ENCODE assay signal across 16 cellular contexts in the genomic region with DNA sequence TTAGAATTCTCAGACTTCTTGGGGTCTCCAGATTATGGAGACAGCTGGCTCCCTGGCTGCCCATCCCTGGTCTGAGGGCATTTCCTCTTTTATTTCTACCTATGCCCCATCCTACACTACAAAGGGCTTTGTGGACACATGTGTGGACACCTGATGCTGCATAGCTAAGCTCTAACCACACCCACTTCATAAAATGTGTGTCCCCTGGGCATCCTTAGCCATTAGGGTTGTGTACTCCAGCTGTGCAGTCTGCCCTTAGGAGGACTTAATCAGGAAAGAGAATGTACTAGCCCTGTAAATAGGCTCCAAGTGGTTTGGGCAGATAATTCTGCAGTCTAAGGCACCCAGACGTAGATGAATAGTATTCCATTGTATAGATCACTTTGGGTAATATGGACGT. TPM values are rescaled to one million over a fixed set of nuclear protein-coding genes. Genes with fewer than 3 reads are reported as not detected.
A peak's percentile ranks its signal among the peaks of the same experiment; 100 is the strongest.
DNase-seq lines count a peak whose midpoint lies in the region; ATAC-seq, FAIRE-seq and TF ChIP-seq lines count a peak whose summit lies in the region.
"Had no signal": no experiment of that assay in that cellular context is flagged by ENCODE, and none has a peak within 500 bp of the region (broad histone marks: within the 10 kb centered on the region; RNA-seq: fewer than 3 reads in every experiment).

No MANE protein-coding gene starts in this region.

- POLR2A ChIA-PET in HEK293 (lab: Yijun Ruan, JAX): no interaction called here
- POLR2A ChIA-PET in H1 (lab: Charles Lee; ENCODE audit: partially characterized antibody): no interaction called here

- no peak overlapping the region for H3K4me2 ChIP-seq in H1 (ENCODE audit: insufficient read depth in 1 of 2, low read depth in 2 of 2, low read length in 2 of 2)

- no peak for TF ChIP-seq POLR2A in H1 (IDR thresholded peaks at IDR 0.05; ENCODE audit: control extremely low read depth in 1 of 2, low read depth in 2 of 2, low read length in 2 of 2)

- H4K91ac ChIP-seq in H1 (replicated peaks; ENCODE audit: insufficient read length, low read length): no peak overlapping the region

- H3K56ac ChIP-seq in H1 (replicated peaks; ENCODE audit: insufficient read length, low read depth, low read length): no peak overlapping the region

- H3K9me3 ChIP-seq in HEK293 (ENCODE audit: control insufficient read depth, insufficient read depth, low read depth, low read length) (no peaks in the 10 kb centered on the region), H1 (ENCODE audit: insufficient read depth in 2 of 2, low read depth in 1 of 2, low read length in 1 of 2) (no peaks in the 10 kb centered on the region), colonic mucosa (no peaks in the 10 kb centered on the region)

- H2AFZ ChIP-seq in H1 (ENCODE audit: low read length): no peak overlapping the region

- no peak overlapping the region for H3K27ac Mint-ChIP-seq in stimulated activated naive CD8-positive, alpha-beta T cell treated with anti-CD3 and anti-CD28 coated beads, Interleukin-15, amount 100 ng/mL, for 72 hours
- H3K27ac Mint-ChIP-seq: B cell; CD4-positive, CD25-positive, alpha-beta regulatory T cell had no signal

- H3K36me3 ChIP-seq in HEK293 (ENCODE audit: control insufficient read depth in 2 of 2, insufficient read depth in 1 of 2, low read length in 2 of 2): no peaks in the 10 kb centered on the region
- no peaks in the 10 kb centered on the region for H3K36me3 ChIP-seq in H1 (ENCODE audit: control insufficient read depth in 2 of 4, insufficient read depth in 4 of 4, low read length in 3 of 4)
- no peaks in the 10 kb centered on the region for H3K36me3 ChIP-seq in colonic mucosa

- peak overlapping the region; percentile 5 for H3K14ac ChIP-seq in H1 (ENCODE audit: insufficient read length)

- no peak overlapping the region for H2BK5ac ChIP-seq in H1 (ENCODE audit: low read depth, low read length)

- peak; percentile 47 for DNase-seq in DMS153 treated with DMSO at 0.1 percent for 48 hours (lab: John Stamatoyannopoulos, UW; ENCODE audit: unreplicated experiment)
- peak; percentile 94 for DNase-seq in NCI-H69 (lab: John Stamatoyannopoulos, UW)
- no peak for DNase-seq in H1 (ENCODE audit: low read depth in 1 of 2, low spot score in 2 of 2)
- DNase-seq in stimulated activated naive CD8-positive, alpha-beta T cell treated with anti-CD3 and anti-CD28 coated beads, Interleukin-15, amount 100 ng/mL, for 72 hours: no peak
- no peak for DNase-seq in activated CD4-positive, alpha-beta T cell treated with anti-CD3 and anti-CD28 coated beads for 1 hour
- DNase-seq in colonic mucosa: no peak
- DNase-seq: CD4-positive, CD25-positive, alpha-beta regulatory T cell; DMS79 treated with DMSO at 0.1 percent for 48 hours; KG1; NCI-H1048; NCI-H1694 treated with DMSO at 0.1 percent for 48 hours; SW 1271; T-helper 9 cell had no signal

- no peaks in the 10 kb centered on the region for H3K9me3 Mint-ChIP-seq in stimulated activated naive CD8-positive, alpha-beta T cell treated with anti-CD3 and anti-CD28 coated beads, Interleukin-15, amount 100 ng/mL, for 72 hours
- H3K9me3 Mint-ChIP-seq: CD4-positive, CD25-positive, alpha-beta regulatory T cell had no signal

- no peak overlapping the region for H3K23ac ChIP-seq in H1 (ENCODE audit: insufficient read length)

- no peaks in the 10 kb centered on the region for H3K79me1 ChIP-seq in H1 (ENCODE audit: low read depth, low read length)

- H3K27ac ChIP-seq in HEK293 (ENCODE audit: extremely low read depth, low read depth, low read length): no peak overlapping the region
- no peak overlapping the region for H3K27ac ChIP-seq in H1 (ENCODE audit: low read depth, low read length)
- no peak overlapping the region for H3K27ac ChIP-seq in colonic mucosa

- intact Hi-C loops in colonic mucosa (cut with DNase I): no loop called here

- H3K9ac ChIP-seq in H1 (replicated peaks in 1 of 4; ENCODE audit: extremely low read depth in 1 of 4, low read depth in 3 of 4, low read length in 3 of 4) (no peak overlapping the region), colonic mucosa (ENCODE audit: low read depth in 2 of 2, low read length in 2 of 2) (no peak overlapping the region)

- no peak overlapping the region for H3K4me3 ChIP-seq in HEK293 (ENCODE audit: low read depth, low read length)
- H3K4me3 ChIP-seq in H1 (ENCODE audit: extremely low read depth in 1 of 4, insufficient read depth in 2 of 4, low read depth in 3 of 4, low read length in 4 of 4): no peak overlapping the region
- H3K4me3 ChIP-seq in colonic mucosa: no peak overlapping the region

- H3K4me1 ChIP-seq in HEK293 (ENCODE audit: control insufficient read depth, insufficient read depth, low read length) (no peaks in the 10 kb centered on the region), H1 (replicated peaks in 1 of 4; ENCODE audit: control insufficient read depth in 3 of 4, insufficient read depth in 4 of 4, low read length in 3 of 4) (no peaks in the 10 kb centered on the region), colonic mucosa (no peaks in the 10 kb centered on the region)

- no peak overlapping the region for H3K18ac ChIP-seq in H1 (ENCODE audit: extremely low read depth, low read length)

- TF ChIP-seq EP300 in H1 (IDR thresholded peaks at IDR 0.05; ENCODE audit: borderline replicate concordance in 1 of 2, low read depth in 2 of 2, low read length in 2 of 2): no peak

- no peak overlapping the region for H2BK12ac ChIP-seq in H1 (ENCODE audit: low read depth, low read length)

- no peak for TF ChIP-seq CTCF in HEK293 (tag by site-specific recombination; IDR thresholded peaks at IDR 0.05)
- TF ChIP-seq CTCF in H1 (IDR thresholded peaks at IDR 0.05; ENCODE audit: control extremely low read depth in 1 of 3, insufficient read depth in 1 of 3, low read depth in 1 of 3, low read length in 3 of 3): no peak
- TF ChIP-seq CTCF in colonic mucosa (IDR thresholded peaks at IDR 0.05): no peak

- TF ChIP-seq RAD21 in H1 (IDR thresholded peaks at IDR 0.05 in 1 of 2, conservative IDR thresholded peaks at IDR 0.05 in 1 of 2; ENCODE audit: low read depth in 2 of 2, low read length in 2 of 2): no peak

- H4K5ac ChIP-seq in H1 (ENCODE audit: insufficient read length, low read depth, low read length): no peak overlapping the region

- no peaks in the 10 kb centered on the region for H3K79me2 ChIP-seq in H1 (ENCODE audit: control insufficient read depth in 1 of 2, insufficient read depth in 2 of 2, low read length in 2 of 2)

- ATAC-seq in stimulated activated naive CD8-positive, alpha-beta T cell treated with anti-CD3 and anti-CD28 coated beads, Interleukin-15, amount 100 ng/mL, for 72 hours: no peak

- H3K27me3 ChIP-seq in H1 (replicated peaks in 1 of 4; ENCODE audit: control insufficient read depth in 3 of 4, extremely low read depth in 1 of 4, insufficient read depth in 3 of 4, low read length in 3 of 4): no peaks in the 10 kb centered on the region
- H3K27me3 ChIP-seq in colonic mucosa: no peaks in the 10 kb centered on the region

- H2AK5ac ChIP-seq in H1 (ENCODE audit: low read depth, low read length): no peak overlapping the region

- peaks cover 64% of the 10 kb centered on the region for H3K4me1 Mint-ChIP-seq in stimulated activated naive CD8-positive, alpha-beta T cell treated with anti-CD3 and anti-CD28 coated beads, Interleukin-15, amount 100 ng/mL, for 72 hours

- no peak overlapping the region for H3K4me3 Mint-ChIP-seq in stimulated activated naive CD8-positive, alpha-beta T cell treated with anti-CD3 and anti-CD28 coated beads, Interleukin-15, amount 100 ng/mL, for 72 hours
- H3K4me3 Mint-ChIP-seq: B cell had no signal

- H3K23me2 ChIP-seq in H1 (ENCODE audit: low read depth, low read length): no peaks in the 10 kb centered on the region

- H2BK120ac ChIP-seq in H1 (replicated peaks; ENCODE audit: low read depth, low read length): no peak overlapping the region

- H2BK20ac ChIP-seq in H1 (ENCODE audit: low read length): no peak overlapping the region

- FAIRE-seq in H1 (lab: Jason Lieb, UNC): no peak
- FAIRE-seq: GM18507 had no signal

- H4K8ac ChIP-seq in H1 (ENCODE audit: extremely low read depth, insufficient read depth, low read length): no peak overlapping the region

- CTCF ChIA-PET in HEK293 (lab: Yijun Ruan, JAX) (interaction anchor here (1.2 kb wide), 1 partner anchor 128 kb away, joined by 3 read pairs; no protein-coding TSS in a partner anchor), H1 (lab: Charles Lee; ENCODE audit: partially characterized antibody) (interaction anchor here (1.0 to 2.5 kb wide), 8 partner anchors 15 to 163 kb away, joined by 3 to 23 read pairs (median 4); no protein-coding TSS in a partner anchor)

- H4K20me1 ChIP-seq in H1 (replicated peaks in 1 of 2; ENCODE audit: control insufficient read depth in 1 of 2, insufficient read depth in 2 of 2, low read length in 2 of 2): no peaks in the 10 kb centered on the region

- WGBS in H1 (ENCODE audit: extremely low coverage in 1 of 2, insufficient coverage in 1 of 2, insufficient read length in 1 of 2, insufficient replicate concordance in 2 of 2, low coverage in 1 of 2, low lambda C conversion rate in 2 of 2, missing lambda C conversion rate in 1 of 2), 2 experiments: 84% methylated on average over 2 of the region's 2 CpGs; no CpG with 5 or more reads in 1 of the 2 experiments

- no peak overlapping the region for H3K4ac ChIP-seq in H1 (replicated peaks; ENCODE audit: insufficient read length, low read depth, low read length)

- no peak overlapping the region for H2BK15ac ChIP-seq in H1 (ENCODE audit: low read length)

- no peaks in the 10 kb centered on the region for H3K27me3 Mint-ChIP-seq in stimulated activated naive CD8-positive, alpha-beta T cell treated with anti-CD3 and anti-CD28 coated beads, Interleukin-15, amount 100 ng/mL, for 72 hours
- H3K27me3 Mint-ChIP-seq: B cell had no signal

TF ChIP-seq in HEK293, 187 proteins besides CTCF, POLR2A, EP300 and RAD21 (continues in another document):
- TF ChIP-seq TCF7L2 (IDR thresholded peaks at IDR 0.05; ENCODE audit: borderline replicate concordance, low read depth, low read length): no peak

TF ChIP-seq in H1, 55 proteins besides CTCF, POLR2A, EP300 and RAD21 (continues in another document):
- TF ChIP-seq BCL11A (IDR thresholded peaks at IDR 0.05; ENCODE audit: low read depth in 2 of 2, low read length in 2 of 2): no peak

RNA-seq across cellular contexts. Expression of a gene that starts 47.0 kb away (rescaled TPM):
- total RNA-seq in H1 (2021; fragmentation: NEBNext Ultra II Directional; extraction: Animal tissue kit (Norgen Biotek cat#: 25700)): 19.8 and 21.5 TPM in 2 replicates
- polyA plus RNA-seq in H1 (2011; rRNA removed): 15.5 and 22.9 TPM in 2 replicates
- polyA plus RNA-seq in H1 (2011; cell fraction: cytosol; rRNA removed): 20.2 TPM
- polyA plus RNA-seq in H1 (2011; cell fraction: nucleus; rRNA removed): 7.3 TPM
- polyA plus RNA-seq in H1 (2012, experiment 1 of 2): 13.1 to 15.3 TPM (median 14.5 TPM) in 4 replicates
- polyA plus RNA-seq in H1 (2012, experiment 2 of 2): 8.7 TPM
- polyA plus RNA-seq in H1 (2013, experiment 1 of 2): 26.9 TPM
- 31.5 TPM for polyA plus RNA-seq in H1 (2013, experiment 2 of 2)
- polyA minus RNA-seq in H1 (2011; rRNA and poly(A)+ RNA removed): 13.7 and 15.8 TPM in 2 replicates
- 10.1 TPM for polyA minus RNA-seq in H1 (2011; cell fraction: cytosol; rRNA and poly(A)+ RNA removed)
- polyA minus RNA-seq in H1 (2011; cell fraction: nucleus; rRNA and poly(A)+ RNA removed): 14.6 TPM
- total RNA-seq in colonic mucosa: 10 to 100 TPM; 23.4 to 28.3 TPM

Comparison
In these comparisons a context has a peak if more than half of its experiments do, and no peak if none do; other contexts are left out.
1. DNase-seq: peak in DMS153 treated with DMSO at 0.1 percent for 48 hours (single experiment) and NCI-H69 (single experiment); none in H1 (0 of 2), stimulated activated naive CD8-positive, alpha-beta T cell treated with anti-CD3 and anti-CD28 coated beads, Interleukin-15, amount 100 ng/mL, for 72 hours (0 of 2), activated CD4-positive, alpha-beta T cell treated with anti-CD3 and anti-CD28 coated beads for 1 hour (single experiment) and colonic mucosa (single experiment).